ENCODE assay signal across 14 cellular contexts in the genomic region with DNA sequence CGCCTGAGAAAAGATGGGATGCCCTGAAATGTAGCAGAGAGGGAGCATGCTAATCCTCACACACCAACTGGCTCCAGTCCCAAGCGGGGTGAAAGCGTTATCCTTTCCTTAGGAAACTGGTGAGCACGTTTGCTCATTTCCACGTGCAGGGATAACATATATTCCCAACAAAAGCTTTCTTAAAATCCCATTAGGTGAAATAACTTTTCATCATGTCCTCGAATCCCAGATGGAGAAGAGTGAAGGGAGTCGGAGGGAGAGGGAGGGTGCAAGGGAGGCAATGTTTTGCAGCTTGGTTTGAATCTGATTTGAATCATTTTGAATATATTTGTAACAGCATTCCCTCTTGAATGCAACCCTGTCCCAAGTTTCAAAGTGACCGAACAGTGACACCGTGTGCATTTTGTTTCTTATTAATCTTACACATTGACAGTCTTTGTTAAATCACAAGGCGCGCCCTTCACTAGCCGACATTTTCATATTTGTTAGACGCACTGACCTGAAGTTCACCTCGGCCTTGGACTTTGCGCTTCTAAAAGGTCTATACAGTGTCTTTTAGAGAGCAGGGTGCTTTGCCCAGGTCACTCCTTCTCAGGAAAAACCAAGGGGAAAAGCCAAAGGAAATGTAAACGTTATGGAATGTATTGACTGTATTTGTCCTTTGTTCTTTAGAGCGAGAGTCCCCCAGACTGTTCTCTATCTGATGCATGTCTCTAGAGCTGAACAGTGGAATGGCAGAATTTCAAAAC. TPM values are rescaled to one million over a fixed set of nuclear protein-coding genes. Genes with fewer than 3 reads are reported as not detected.
DNase-seq lines count a peak whose midpoint lies in the region; ATAC-seq and TF ChIP-seq lines count a peak whose summit lies in the region.
"Had no signal": no experiment of that assay in that cellular context is flagged by ENCODE, and none has a peak within 500 bp of the region (broad histone marks: within the 10 kb centered on the region; RNA-seq: fewer than 3 reads in every experiment).

No MANE protein-coding gene starts in this region.

- peak in 1 of 2 donors; percentile 3 for ATAC-seq in activated T-cell treated with anti-CD3 and anti-CD28 coated beads, Interleukin-2, amount 50 U/mL, for 72 hours (replicated peaks in 1 of 2)
- ATAC-seq in HG02588 (IDR thresholded peaks at IDR 0.05; ENCODE audit: unreplicated experiment) (no peak), GM18505 (IDR thresholded peaks at IDR 0.05; ENCODE audit: unreplicated experiment) (no peak)

- H4K91ac ChIP-seq in mesenchymal stem cell (ENCODE audit: low read length) = no peak overlapping the region

- no peak overlapping the region for H2BK5ac ChIP-seq in mesenchymal stem cell (ENCODE audit: low read depth, low read length, poor library complexity, severe bottlenecking)

- in situ Hi-C loops in transverse colon (cut with MboI; ENCODE audit: low pct_ligation_motif_present in 1 of 4, low pct_unique_long_range_greater_than_20kb in 1 of 4, low sequenced_read_pairs in 3 of 4) = no loop called here

- no TSS peak for BruUV-seq in MCF 10A (replicated peaks; lab: Mats Ljungman, UMichigan)

- no peak overlapping the region for H2AFZ ChIP-seq in mesenchymal stem cell (ENCODE audit: low read depth, low read length)

- H4K8ac ChIP-seq in mesenchymal stem cell (ENCODE audit: low read length) = no peak overlapping the region

- TF ChIP-seq POLR2A in transverse colon (IDR thresholded peaks at IDR 0.05) = no peak
- no peak for TF ChIP-seq POLR2A in GM18505 (IDR thresholded peaks at IDR 0.05; ENCODE audit: borderline replicate concordance, extremely low read depth, insufficient read depth, insufficient read length)

- CTCF ChIA-PET in MCF 10A (lab: Yijun Ruan, JAX) = interaction anchor here (0.6 to 4.5 kb wide), 5 partner anchors 10 to 290 kb away, joined by 3 to 19 read pairs (median 3); partner anchors contain the start of gene HOXA5

- no peak overlapping the region for H2BK120ac ChIP-seq in mesenchymal stem cell (ENCODE audit: low read depth, low read length)

- POLR2A ChIA-PET in MCF 10A (lab: Yijun Ruan, JAX) = interaction anchor here (1.0 to 2.9 kb wide), 5 partner anchors 10 to 294 kb away, joined by 3 to 13 read pairs (median 5); partner anchors contain the start of genes HOXA5 and HOXA9

- peaks cover 0 to 3% of the 10 kb centered on the region in 2 donors for H3K36me3 Mint-ChIP-seq in activated T-cell treated with anti-CD3 and anti-CD28 coated beads, Interleukin-2, amount 50 U/mL, for 72 hours (ENCODE audit: insufficient read depth in 2 of 2)
- H3K36me3 Mint-ChIP-seq in activated T-cell treated with anti-CD3 and anti-CD28 coated beads, Interleukin-2, amount 50 U/mL, for 24 hours (ENCODE audit: low read depth) = no peaks in the 10 kb centered on the region
- peaks cover 7% of the 10 kb centered on the region for H3K36me3 Mint-ChIP-seq in MCF 10A (ENCODE audit: insufficient read depth, unreplicated experiment)

- H3K27ac Mint-ChIP-seq in activated T-cell treated with anti-CD3 and anti-CD28 coated beads, Interleukin-2, amount 50 U/mL, for 72 hours = no peak overlapping the region
- no peak overlapping the region for H3K27ac Mint-ChIP-seq in activated T-cell treated with anti-CD3 and anti-CD28 coated beads, Interleukin-2, amount 50 U/mL, for 24 hours
- H3K27ac Mint-ChIP-seq in MCF 10A (ENCODE audit: low read depth, unreplicated experiment) = peak overlapping the region; percentile 95

- TF ChIP-seq CTCF in MCF 10A (IDR thresholded peaks at IDR 0.05; ENCODE audit: unreplicated experiment) (no peak), transverse colon (IDR thresholded peaks at IDR 0.05) (no peak)

- H3K18ac ChIP-seq in mesenchymal stem cell (ENCODE audit: low read depth in 1 of 2, low read length in 2 of 2) = no peak overlapping the region

- H3K4me3 ChIP-seq in mesenchymal stem cell (ENCODE audit: insufficient read depth in 1 of 2, low read depth in 1 of 2, low read length in 2 of 2) = no peak overlapping the region
- no peak overlapping the region for H3K4me3 ChIP-seq in transverse colon

- no peaks in the 10 kb centered on the region for H3K79me1 ChIP-seq in mesenchymal stem cell (replicated peaks; ENCODE audit: low read length, poor library complexity, severe bottlenecking)

- peak overlapping the region; percentile 52 to 59 for H3K4me3 Mint-ChIP-seq in activated T-cell treated with anti-CD3 and anti-CD28 coated beads, Interleukin-2, amount 50 U/mL, for 72 hours
- no peak overlapping the region for H3K4me3 Mint-ChIP-seq in activated T-cell treated with anti-CD3 and anti-CD28 coated beads, Interleukin-2, amount 50 U/mL, for 24 hours
- peak overlapping the region; percentile 42 for H3K4me3 Mint-ChIP-seq in MCF 10A (ENCODE audit: unreplicated experiment)

- no peak overlapping the region for H2BK12ac ChIP-seq in mesenchymal stem cell (ENCODE audit: low read length in 2 of 2)

- H2BK15ac ChIP-seq in mesenchymal stem cell (ENCODE audit: low read depth, poor library complexity, severe bottlenecking) = no peak overlapping the region

- DNase-seq in activated T-cell treated with anti-CD3 and anti-CD28 coated beads, Interleukin-2, amount 50 U/mL, for 72 hours = no peak
- no peak for DNase-seq in activated T-cell treated with anti-CD3 and anti-CD28 coated beads, Interleukin-2, amount 50 U/mL, for 24 hours
- DNase-seq in MCF 10A (ENCODE audit: unreplicated experiment) (no peak), mesenchymal stem cell (no peak), transverse colon (peak; percentile 47), mesenteric fat pad (ENCODE audit: low spot score) (no peak)
- DNase-seq: ACHN, cortex of kidney, DMS153, NCI-H446 treated with DMSO at 0.1 percent for 48 hours, Right ventricle myocardium superior had no signal

- peaks cover 0 to 7% of the 10 kb centered on the region in 2 experiments for H3K36me3 ChIP-seq in mesenchymal stem cell (ENCODE audit: control insufficient read depth in 1 of 2, insufficient read depth in 2 of 2, low read depth in 1 of 2, low read length in 2 of 2)
- no peaks in the 10 kb centered on the region for H3K36me3 ChIP-seq in transverse colon

- peak overlapping the region; percentile 77 for H3K9ac ChIP-seq in mesenchymal stem cell (ENCODE audit: low read length)

- H3K14ac ChIP-seq in mesenchymal stem cell (ENCODE audit: low read length in 2 of 2) = no peak overlapping the region

- H3K9me3 ChIP-seq in mesenchymal stem cell (ENCODE audit: control insufficient read depth, low read length) = no peaks in the 10 kb centered on the region
- H3K9me3 ChIP-seq in transverse colon = no peaks in the 10 kb centered on the region

- H3K27me3 Mint-ChIP-seq in activated T-cell treated with anti-CD3 and anti-CD28 coated beads, Interleukin-2, amount 50 U/mL, for 72 hours (ENCODE audit: low read depth) = peaks cover 51% of the 10 kb centered on the region
- peaks cover 83% of the 10 kb centered on the region for H3K27me3 Mint-ChIP-seq in activated T-cell treated with anti-CD3 and anti-CD28 coated beads, Interleukin-2, amount 50 U/mL, for 24 hours
- no peaks in the 10 kb centered on the region for H3K27me3 Mint-ChIP-seq in MCF 10A (ENCODE audit: insufficient read depth, unreplicated experiment)

- WGBS in mesenchymal stem cell = 46% methylated on average over 14 of the region's 17 CpGs
- 36 to 42% methylated on average over 17 of the region's 17 CpGs for WGBS in transverse colon (ENCODE audit: low coverage in 1 of 2), 2 donors

- H3K4ac ChIP-seq in mesenchymal stem cell (ENCODE audit: low read depth in 1 of 2, low read length in 2 of 2) = no peak overlapping the region

- H3K4me1 ChIP-seq in mesenchymal stem cell (ENCODE audit: control insufficient read depth, insufficient read depth, low read depth, low read length) (peaks cover 13% of the 10 kb centered on the region), transverse colon (peaks cover 37 to 90% (median 86%) of the 10 kb centered on the region in 4 donors)

- H3K27ac ChIP-seq in mesenchymal stem cell (ENCODE audit: low read length, poor library complexity, severe bottlenecking) = no peak overlapping the region
- H3K27ac ChIP-seq in transverse colon = peak overlapping the region; percentile 94 to 99 (median 96)

- peaks cover 48% of the 10 kb centered on the region for H3K4me1 Mint-ChIP-seq in activated T-cell treated with anti-CD3 and anti-CD28 coated beads, Interleukin-2, amount 50 U/mL, for 72 hours (ENCODE audit: low read depth)
- peaks cover 27% of the 10 kb centered on the region for H3K4me1 Mint-ChIP-seq in activated T-cell treated with anti-CD3 and anti-CD28 coated beads, Interleukin-2, amount 50 U/mL, for 24 hours (ENCODE audit: low read depth)
- peaks cover 50% of the 10 kb centered on the region for H3K4me1 Mint-ChIP-seq in MCF 10A (ENCODE audit: insufficient read depth, unreplicated experiment)

- intact Hi-C loops in MCF 10A (cut with micrococcal nuclease) = no loop called here
- intact Hi-C loops in transverse colon (cut with DNase I; ENCODE audit: low total_unique reads) = no loop called here

- H3K27me3 ChIP-seq in mesenchymal stem cell (ENCODE audit: control insufficient read depth in 1 of 2, insufficient read depth in 1 of 2, low read length in 2 of 2) = no peaks in the 10 kb centered on the region
- no peaks in the 10 kb centered on the region for H3K27me3 ChIP-seq in transverse colon

- H3K23ac ChIP-seq in mesenchymal stem cell (ENCODE audit: low read length in 2 of 2) = no peak overlapping the region

- no peaks in the 10 kb centered on the region for H3K9me3 Mint-ChIP-seq in activated T-cell treated with anti-CD3 and anti-CD28 coated beads, Interleukin-2, amount 50 U/mL, for 72 hours
- H3K9me3 Mint-ChIP-seq in activated T-cell treated with anti-CD3 and anti-CD28 coated beads, Interleukin-2, amount 50 U/mL, for 24 hours = peaks cover 2% of the 10 kb centered on the region
- H3K9me3 Mint-ChIP-seq in MCF 10A (ENCODE audit: unreplicated experiment) = no peaks in the 10 kb centered on the region

- H2AK5ac ChIP-seq in mesenchymal stem cell (ENCODE audit: low read length, severe bottlenecking) = no peak overlapping the region

- TF ChIP-seq EP300 in transverse colon (IDR thresholded peaks at IDR 0.05; ENCODE audit: low read depth) = no peak

- H3K4me2 ChIP-seq in mesenchymal stem cell (ENCODE audit: low read length, poor library complexity, severe bottlenecking) = no peak overlapping the region

RNA-seq across cellular contexts. Expression of gene HOXA4, which starts 3.0 kb away (rescaled TPM):
- under 1 TPM in 1 of 2 donors, not detected in 1; 0.79 TPM for total RNA-seq in activated T-cell treated with anti-CD3 and anti-CD28 coated beads, Interleukin-2, amount 50 U/mL, for 72 hours
- total RNA-seq in MCF 10A (2022) = 2.6 and 3.7 TPM in 2 replicates
- 0.91 TPM for polyA plus RNA-seq in mesenchymal stem cell (2013, experiment 1 of 2)
- 1.1 TPM for polyA plus RNA-seq in mesenchymal stem cell (2013, experiment 2 of 2)
- total RNA-seq in transverse colon = 10 to 100 TPM in 2 of 4 donors, 1 to 10 TPM in 2; 3.5 to 42.4 (median 10.6) TPM
- 4.0 TPM for total RNA-seq in mesenteric fat pad
- polyA plus RNA-seq: neural cell had no signal

RNA-seq across cellular contexts. Expression of gene HOXA5, which starts 9.9 kb away (rescaled TPM):
- under 1 TPM in 1 of 2 donors, not detected in 1; 0.14 TPM for total RNA-seq in activated T-cell treated with anti-CD3 and anti-CD28 coated beads, Interleukin-2, amount 50 U/mL, for 72 hours
- total RNA-seq in MCF 10A (2022) = 7.4 and 8.8 TPM in 2 replicates
- polyA plus RNA-seq in mesenchymal stem cell (2013, experiment 1 of 2) = 2.0 TPM
- 2.0 TPM for polyA plus RNA-seq in mesenchymal stem cell (2013, experiment 2 of 2)
- 10 to 100 TPM; 18.3 to 89.8 (median 31.6) TPM for total RNA-seq in transverse colon
- total RNA-seq in mesenteric fat pad = 15.3 TPM
- polyA plus RNA-seq: neural cell had no signal

RNA-seq across cellular contexts. Expression of gene HOXA6, which starts 14.0 kb away (rescaled TPM):
- total RNA-seq in activated T-cell treated with anti-CD3 and anti-CD28 coated beads, Interleukin-2, amount 50 U/mL, for 72 hours = under 1 TPM in 1 of 2 donors, not detected in 1; 0.31 TPM
- total RNA-seq in MCF 10A (2022) (0.96 and 2.0 TPM in 2 replicates), transverse colon (10 to 100 TPM; 12.9 to 27.8 (median 17.3) TPM), mesenteric fat pad (3.1 TPM)
- polyA plus RNA-seq in mesenchymal stem cell (2013, experiment 1 of 2) = 0.62 TPM
- 0.59 TPM for polyA plus RNA-seq in mesenchymal stem cell (2013, experiment 2 of 2)
- total RNA-seq: Right ventricle myocardium superior had no signal
- polyA plus RNA-seq: neural cell had no signal

RNA-seq across cellular contexts. Expression of gene HOXA3, which starts 18.8 kb away (rescaled TPM):
- total RNA-seq in activated T-cell treated with anti-CD3 and anti-CD28 coated beads, Interleukin-2, amount 50 U/mL, for 72 hours = not detected
- total RNA-seq in MCF 10A (2022) (8.2 and 14.0 TPM in 2 replicates), transverse colon (10 to 100 TPM; 14.1 to 27.3 (median 15.7) TPM), mesenteric fat pad (5.8 TPM)
- 0.39 TPM for polyA plus RNA-seq in mesenchymal stem cell (2013, experiment 1 of 2)
- 0.51 TPM for polyA plus RNA-seq in mesenchymal stem cell (2013, experiment 2 of 2)
- polyA plus RNA-seq: neural cell had no signal

RNA-seq across cellular contexts. Expression of gene HOXA7, which starts 22.9 kb away (rescaled TPM):
- total RNA-seq in activated T-cell treated with anti-CD3 and anti-CD28 coated beads, Interleukin-2, amount 50 U/mL, for 72 hours = not detected
- total RNA-seq in MCF 10A (2022) (0.29 and 0.44 TPM in 2 replicates), transverse colon (10 to 100 TPM in 3 of 4 donors, 1 to 10 TPM in 1; 7.0 to 22.9 (median 12.8) TPM), mesenteric fat pad (7.5 TPM)
- polyA plus RNA-seq in mesenchymal stem cell (2013, experiment 1 of 2) = 3.1 TPM
- 3.2 TPM for polyA plus RNA-seq in mesenchymal stem cell (2013, experiment 2 of 2)
- total RNA-seq: Right ventricle myocardium superior had no signal
- polyA plus RNA-seq: neural cell had no signal
